Comparison of ENCODE assay signal across 8 cellular contexts in genomic region chr11:74397531-74398243, GRCh38. TPM values are rescaled to one million over a fixed set of nuclear protein-coding genes. Genes with fewer than 3 reads are reported as not detected.
A peak's percentile ranks its signal among the peaks of the same experiment; 100 is the strongest.
DNase-seq lines count a peak whose midpoint lies in the region; ATAC-seq lines count a peak whose summit lies in the region.

No MANE protein-coding gene starts in this region.

- no peaks in the 10 kb centered on the region for H3K9me3 ChIP-seq in CD8-positive, alpha-beta memory T cell (ENCODE audit: low read length)

- peaks cover 0 to 11% (median 0%) of the 10 kb centered on the region in 3 donors for H3K36me3 Mint-ChIP-seq in CD8-positive, alpha-beta memory T cell
- no peaks in the 10 kb centered on the region for H3K36me3 Mint-ChIP-seq in T-helper 1 cell treated with Interleukin-12 subunit alpha and Interleukin-12 subunit beta and Interleukin-4 antibody, amounts not matched to agents 30 μg/mL and 1 μg/mL, for 36 hours (ENCODE audit: low read depth)

- no peaks in the 10 kb centered on the region for H3K9me3 Mint-ChIP-seq in CD8-positive, alpha-beta memory T cell
- H3K9me3 Mint-ChIP-seq in T-helper 1 cell treated with Interleukin-12 subunit alpha and Interleukin-12 subunit beta and Interleukin-4 antibody, amounts not matched to agents 30 μg/mL and 1 μg/mL, for 36 hours: no peaks in the 10 kb centered on the region

- POLR2A ChIA-PET in CD8-positive, alpha-beta memory T cell (lab: Charles Lee): interaction anchor here (0.5 to 3.4 kb wide), 2 partner anchors 96 to 421 kb away, joined by 4 to 28 read pairs; partner anchors contain the start of gene LIPT2

- H3K27me3 ChIP-seq in CD8-positive, alpha-beta memory T cell (ENCODE audit: insufficient read depth, low read length, poor library complexity, severe bottlenecking): no peaks in the 10 kb centered on the region
- no peaks in the 10 kb centered on the region for H3K27me3 ChIP-seq in layer of hippocampus (ENCODE audit: control insufficient read depth, insufficient read depth, low read length)

- peaks cover 14 to 33% (median 23%) of the 10 kb centered on the region in 3 donors for H3K4me1 Mint-ChIP-seq in CD8-positive, alpha-beta memory T cell
- peaks cover 15% of the 10 kb centered on the region for H3K4me1 Mint-ChIP-seq in T-helper 1 cell treated with Interleukin-12 subunit alpha and Interleukin-12 subunit beta and Interleukin-4 antibody, amounts not matched to agents 30 μg/mL and 1 μg/mL, for 36 hours (ENCODE audit: low read depth)

- H3K36me3 ChIP-seq in CD8-positive, alpha-beta memory T cell (ENCODE audit: insufficient read depth, low read length): no peaks in the 10 kb centered on the region

- ATAC-seq in GM21576 (IDR thresholded peaks at IDR 0.05; ENCODE audit: unreplicated experiment) (peak; percentile 18), GM21825 (IDR thresholded peaks at IDR 0.05; ENCODE audit: unreplicated experiment) (no peak)

- H3K27me3 Mint-ChIP-seq in CD8-positive, alpha-beta memory T cell: no peaks in the 10 kb centered on the region
- H3K27me3 Mint-ChIP-seq in T-helper 1 cell treated with Interleukin-12 subunit alpha and Interleukin-12 subunit beta and Interleukin-4 antibody, amounts not matched to agents 30 μg/mL and 1 μg/mL, for 36 hours (ENCODE audit: low read depth): no peaks in the 10 kb centered on the region

- H3K4me1 ChIP-seq in CD8-positive, alpha-beta memory T cell (ENCODE audit: insufficient read depth, low read length): peaks cover 11% of the 10 kb centered on the region

- peak overlapping the region; percentile 77 for H3K27ac ChIP-seq in CD8-positive, alpha-beta memory T cell (ENCODE audit: low read depth, low read length)
- peak overlapping the region; percentile 95 for H3K27ac ChIP-seq in layer of hippocampus (ENCODE audit: low read depth, low read length)

- peak overlapping the region; percentile 64 to 99 (median 84) for H3K27ac Mint-ChIP-seq in CD8-positive, alpha-beta memory T cell
- peak overlapping the region; percentile 75 for H3K27ac Mint-ChIP-seq in T-helper 1 cell treated with Interleukin-12 subunit alpha and Interleukin-12 subunit beta and Interleukin-4 antibody, amounts not matched to agents 30 μg/mL and 1 μg/mL, for 36 hours

- H3K4me3 ChIP-seq in CD8-positive, alpha-beta memory T cell (ENCODE audit: low read length): peak overlapping the region; percentile 91

- DNase-seq in CD8-positive, alpha-beta memory T cell: peak; percentile 21 to 57 (median 48)
- peak; percentile 74 for DNase-seq in NCI-H1092 treated with DMSO at 0.1 percent for 48 hours (lab: John Stamatoyannopoulos, UW)
- DNase-seq in central memory CD4-positive, alpha-beta T cell: peak; percentile 63
- peak; percentile 37 for DNase-seq in stimulated activated CD4-positive, alpha-beta T cell treated with anti-CD3 and anti-CD28 coated beads, Interleukin-4, amount 100 ng/mL, for 24 hours

- CTCF ChIA-PET in CD8-positive, alpha-beta memory T cell (lab: Charles Lee): interaction anchor here (0.9 to 3.5 kb wide), 5 partner anchors 8 to 56 kb away, joined by 3 to 28 read pairs (median 7); no protein-coding TSS in a partner anchor

- H3K4me3 Mint-ChIP-seq in CD8-positive, alpha-beta memory T cell: peak overlapping the region; percentile 91 to 100 (median 97)
- peak overlapping the region; percentile 93 for H3K4me3 Mint-ChIP-seq in T-helper 1 cell treated with Interleukin-12 subunit alpha and Interleukin-12 subunit beta and Interleukin-4 antibody, amounts not matched to agents 30 μg/mL and 1 μg/mL, for 36 hours

RNA-seq across cellular contexts. Expression of gene PGM2L1, which starts 0.5 kb away (rescaled TPM):
- total RNA-seq in CD8-positive, alpha-beta memory T cell: 1 to 10 TPM; 9.6 to 9.8 TPM
- 4.6 TPM for polyA plus RNA-seq in CD8-positive, alpha-beta memory T cell
